16 cellular contexts compared by ENCODE assay signal in genomic region chr1:98030483-98030882, GRCh38.
DNase-seq lines count a peak whose midpoint lies in the region; FAIRE-seq and TF ChIP-seq lines count a peak whose summit lies in the region.
"Had no signal": no experiment of that assay in that cellular context is flagged by ENCODE, and none has a peak within 500 bp of the region (broad histone marks: within the 10 kb centered on the region; RNA-seq: fewer than 3 reads in every experiment).

No MANE protein-coding gene starts in this region.

- TF ChIP-seq CTCF in endothelial cell (IDR thresholded peaks at IDR 0.05; ENCODE audit: unreplicated experiment): no peak
- no peak for TF ChIP-seq CTCF in left ventricle myocardium inferior (IDR thresholded peaks at IDR 0.05; ENCODE audit: borderline replicate concordance)

- no peaks in the 10 kb centered on the region for H3K9me3 Mint-ChIP-seq in endothelial cell (ENCODE audit: unreplicated experiment)
- H3K9me3 Mint-ChIP-seq: activated CD4-positive, alpha-beta memory T cell treated with anti-CD3 and anti-CD28 coated beads for 36 hours; natural killer cell had no signal

- DNase-seq in A172 (ENCODE audit: low spot score): peak; percentile 61
- no peak for DNase-seq in H54 (ENCODE audit: insufficient read length, low spot score)
- peak in 1 of 2 experiments; percentile 13 for DNase-seq in SJSA1 (ENCODE audit: low read depth in 1 of 2, low spot score in 2 of 2)
- DNase-seq in fibroblast of peridontal ligament (ENCODE audit: extremely low read depth): peak; percentile 59
- DNase-seq in endothelial cell (ENCODE audit: low spot score): no peak
- no peak for DNase-seq in NCI-H187 (lab: John Stamatoyannopoulos, UW)
- no peak for DNase-seq in superior temporal gyrus (ENCODE audit: extremely low spot score)
- DNase-seq in left ventricle myocardium inferior: no peak
- DNase-seq: activated CD4-positive, alpha-beta memory T cell treated with anti-CD3 and anti-CD28 coated beads for 36 hours; activated effector memory CD4-positive, alpha-beta T cell treated with anti-CD3 and anti-CD28 coated beads, Interleukin-2, amount 50 U/mL, for 16 hours; lower lobe of right lung; natural killer cell; NCI-H510A; psoas muscle had no signal

- H3K27me3 ChIP-seq in SJSA1 (replicated peaks) (no peaks in the 10 kb centered on the region), left ventricle myocardium inferior (ENCODE audit: low read depth) (peaks cover 2% of the 10 kb centered on the region)

- no peak overlapping the region for H3K27ac Mint-ChIP-seq in endothelial cell (ENCODE audit: unreplicated experiment)
- H3K27ac Mint-ChIP-seq: activated CD4-positive, alpha-beta memory T cell treated with anti-CD3 and anti-CD28 coated beads for 36 hours; natural killer cell had no signal

- no peak overlapping the region for H3K4me3 ChIP-seq in SJSA1
- no peak overlapping the region for H3K4me3 ChIP-seq in left ventricle myocardium inferior
- H3K4me3 ChIP-seq: lower lobe of right lung, psoas muscle, SK-N-MC had no signal

- H3K36me3 ChIP-seq in SJSA1 (no peaks in the 10 kb centered on the region), left ventricle myocardium inferior (no peaks in the 10 kb centered on the region)
- H3K36me3 ChIP-seq: lower lobe of right lung had no signal

- no peaks in the 10 kb centered on the region for H3K4me1 Mint-ChIP-seq in endothelial cell (ENCODE audit: unreplicated experiment)
- H3K4me1 Mint-ChIP-seq: natural killer cell had no signal

- no peaks in the 10 kb centered on the region for H3K36me3 Mint-ChIP-seq in endothelial cell (ENCODE audit: low read depth, unreplicated experiment)
- H3K36me3 Mint-ChIP-seq: activated CD4-positive, alpha-beta memory T cell treated with anti-CD3 and anti-CD28 coated beads for 36 hours; natural killer cell had no signal

- H3K4me1 ChIP-seq in SJSA1 (replicated peaks) (0 out of 2 replicates have a peak, but pooled peaks cover 3% of the 10 kb centered on the region), left ventricle myocardium inferior (no peaks in the 10 kb centered on the region)
- H3K4me1 ChIP-seq: lower lobe of right lung, psoas muscle had no signal

- intact Hi-C loops in left ventricle myocardium inferior (cut with micrococcal nuclease): no loop called here

- FAIRE-seq in H54 (lab: Jason Lieb, UNC): peak; percentile 97

- no peaks in the 10 kb centered on the region for H3K27me3 Mint-ChIP-seq in endothelial cell (ENCODE audit: unreplicated experiment)

- TF ChIP-seq POLR2A in H54 (IDR thresholded peaks at IDR 0.05; ENCODE audit: low read depth, low read length): no peak

- H3K27ac ChIP-seq in SJSA1: peak overlapping the region; percentile 50
- no peak overlapping the region for H3K27ac ChIP-seq in left ventricle myocardium inferior (replicated peaks)
- H3K27ac ChIP-seq: HL-60, lower lobe of right lung, psoas muscle had no signal

- no peak overlapping the region for H3K4me3 Mint-ChIP-seq in endothelial cell (ENCODE audit: unreplicated experiment)
- H3K4me3 Mint-ChIP-seq: activated CD4-positive, alpha-beta memory T cell treated with anti-CD3 and anti-CD28 coated beads for 36 hours; natural killer cell had no signal

- H3K9me3 ChIP-seq in SJSA1 (replicated peaks) (no peaks in the 10 kb centered on the region), left ventricle myocardium inferior (replicated peaks) (no peaks in the 10 kb centered on the region)
- H3K9me3 ChIP-seq: lower lobe of right lung, psoas muscle had no signal

Comparison
In these comparisons a context has a peak if more than half of its experiments do, and no peak if none do; other contexts are left out.
1. DNase-seq: peak in A172 (single experiment) and fibroblast of peridontal ligament (single experiment); none in H54 (single experiment), endothelial cell (single experiment), NCI-H187 (0 of 2), superior temporal gyrus (single experiment) and left ventricle myocardium inferior (single experiment).